ENCODE assay signal across 8 cellular contexts in genomic region chr11:6611092-6612007, GRCh38. TPM values are rescaled to one million over a fixed set of nuclear protein-coding genes. Genes with fewer than 3 reads are reported as not detected.
DNase-seq lines count a peak whose midpoint lies in the region; ATAC-seq, FAIRE-seq and TF ChIP-seq lines count a peak whose summit lies in the region.

No MANE protein-coding gene starts in this region.

- DNase-seq in NCI-H1694 treated with DMSO at 0.1 percent for 48 hours (lab: John Stamatoyannopoulos, UW) (peak; percentile 2), NCI-H1694 (lab: John Stamatoyannopoulos, UW) (no peak), RWPE1 (ENCODE audit: low spot score) (no peak), cerebellum (ENCODE audit: low spot score) (peak; percentile 24), HepG2 (ENCODE audit: low spot score) (no peak), suprapubic skin (ENCODE audit: low spot score in 2 of 2) (peak in 1 of 2 donors; percentile 82), COR-L47 (lab: John Stamatoyannopoulos, UW) (no peak)

- no peak overlapping the region for H2AFZ ChIP-seq in HepG2 (ENCODE audit: low read length)

- in situ Hi-C loops in HepG2 (cut with HindIII; ENCODE audit: extremely low pct_ligation_motif_present, low pct_unique_long_range_greater_than_20kb): no loop called here

- FAIRE-seq in HepG2 (lab: Jason Lieb, UNC): no peak

- TF ChIP-seq EP300 in HepG2 (IDR thresholded peaks at IDR 0.05; ENCODE audit: low read depth in 2 of 2, low read length in 2 of 2): no peak
- TF ChIP-seq EP300 in HepG2 (CRISPR knock-in tag; IDR thresholded peaks at IDR 0.05; ENCODE audit: borderline replicate concordance): no peak
- TF ChIP-seq EP300 in suprapubic skin (IDR thresholded peaks at IDR 0.05): no peak

- WGBS in HepG2 (ENCODE audit: low lambda C conversion rate): 52% methylated on average over 10 of the region's 45 CpGs
- 14% methylated on average over 31 of the region's 45 CpGs for WGBS in suprapubic skin

- no peak for TF ChIP-seq POLR2A in HepG2 (IDR thresholded peaks at IDR 0.05; ENCODE audit: insufficient read depth in 1 of 2, low read depth in 2 of 2, low read length in 2 of 2)
- no peak for TF ChIP-seq POLR2A in suprapubic skin (IDR thresholded peaks at IDR 0.05)

- CTCF ChIA-PET in RWPE1 (lab: Yijun Ruan, JAX): interaction anchor here (0.6 kb wide), 1 partner anchor 18 kb away, joined by 3 read pairs; no protein-coding TSS in a partner anchor
- CTCF ChIA-PET in HepG2 (lab: Yijun Ruan, JAX; ENCODE audit: low intra/inter-chr PET ratio, low total read pairs): no interaction called here

- no peaks in the 10 kb centered on the region for H3K9me3 ChIP-seq in HepG2 (ENCODE audit: low read length)
- no peaks in the 10 kb centered on the region for H3K9me3 ChIP-seq in suprapubic skin

- H3K27me3 ChIP-seq in HepG2 (ENCODE audit: control insufficient read depth in 1 of 2, insufficient read depth in 2 of 2, low read length in 2 of 2) (no peaks in the 10 kb centered on the region), suprapubic skin (no peaks in the 10 kb centered on the region)

- TF ChIP-seq CTCF in RWPE1 (conservative IDR thresholded peaks at IDR 0.05; ENCODE audit: low read depth) (no peak), HepG2 (CRISPR knock-in tag; IDR thresholded peaks at IDR 0.05) (no peak), suprapubic skin (IDR thresholded peaks at IDR 0.05) (no peak)

- no TSS peak for BruUV-seq in HepG2 (replicated peaks; lab: Mats Ljungman, UMichigan)

- peaks cover 16% of the 10 kb centered on the region for H3K79me2 ChIP-seq in HepG2 (ENCODE audit: insufficient read depth, low read length)

- peak overlapping the region; percentile 81 to 93 (median 86) for H3K4me3 ChIP-seq in HepG2 (replicated peaks in 1 of 3; ENCODE audit: insufficient read depth in 1 of 3, low read depth in 2 of 3, low read length in 3 of 3)
- peak overlapping the region; percentile 72 for H3K4me3 ChIP-seq in suprapubic skin

- POLR2A ChIA-PET in RWPE1 (lab: Yijun Ruan, JAX; ENCODE audit: low non-redundant PET) (interaction anchor here (0.6 to 1.0 kb wide), 2 partner anchors 9 to 989 kb away, joined by 4 read pairs; no protein-coding TSS in a partner anchor), HepG2 (lab: Yijun Ruan, JAX) (interaction anchor here (0.6 to 3.1 kb wide), 9 partner anchors 7 to 221 kb away, joined by 3 to 24 read pairs (median 4); partner anchors contain the start of genes ARFIP2, ILK, MRPL17 and RRP8)

- H3K27ac ChIP-seq in RWPE1: peak overlapping the region; percentile 99
- H3K27ac ChIP-seq in HepG2 (ENCODE audit: extremely low read length, insufficient read depth, low read length): peak overlapping the region; percentile 62
- H3K27ac ChIP-seq in suprapubic skin: peak overlapping the region; percentile 97

- H3K4me1 ChIP-seq in HepG2 (ENCODE audit: insufficient read depth, low read length) (peaks cover 44% of the 10 kb centered on the region), suprapubic skin (peaks cover 46% of the 10 kb centered on the region)

- no peak for TF ChIP-seq RAD21 in HepG2 (CRISPR knock-in tag; IDR thresholded peaks at IDR 0.05)

- no peaks in the 10 kb centered on the region for H4K20me1 ChIP-seq in HepG2 (ENCODE audit: insufficient read depth, low read length)

- peak overlapping the region; percentile 96 for H3K9ac ChIP-seq in HepG2 (ENCODE audit: insufficient read depth, low read depth, low read length)

- ATAC-seq in HG02852 (IDR thresholded peaks at IDR 0.05; ENCODE audit: unreplicated experiment): peak; percentile 10
- peak; percentile 4 for ATAC-seq in HepG2

- intact Hi-C loops in HepG2 (cut with micrococcal nuclease; ENCODE audit: unreplicated experiment): loop anchor here (1.0 to 5.0 kb wide), 2 partner anchors 72 to 129 kb away; partner anchors contain the start of genes ARFIP2, MRPL17 and TIMM10B

- H3K36me3 ChIP-seq in HepG2 (replicated peaks in 1 of 2; ENCODE audit: control insufficient read depth in 1 of 2, insufficient read depth in 2 of 2, low read length in 2 of 2) (peaks cover 24 to 52% of the 10 kb centered on the region in 2 experiments), suprapubic skin (peaks cover 41% of the 10 kb centered on the region)

- H3K4me2 ChIP-seq in HepG2 (ENCODE audit: low read depth, low read length): peak overlapping the region; percentile 96

RNA-seq across cellular contexts. Expression of gene TAF10, which starts 0.7 kb away (rescaled TPM):
- total RNA-seq in cerebellum: 11.3 TPM
- 51.0 and 71.3 TPM in 2 replicates for total RNA-seq in HepG2 (2016; rRNA removed; fragmentation: Illumina TruSeq; extraction: Trizol)
- total RNA-seq in HepG2 (2016; cell fraction: cytosol; rRNA removed; fragmentation: Illumina TruSeq; extraction: Trizol; ENCODE audit: low read depth): 280 and 312 TPM in 2 replicates
- 37.8 and 65.8 TPM in 2 replicates for total RNA-seq in HepG2 (2016; cell fraction: insoluble cytoplasmic fraction; rRNA removed; fragmentation: Illumina TruSeq; extraction: Trizol)
- 172 and 203 TPM in 2 replicates for total RNA-seq in HepG2 (2016; cell fraction: membrane; rRNA removed; fragmentation: Illumina TruSeq; extraction: Trizol)
- total RNA-seq in HepG2 (2016; cell fraction: nucleus; rRNA removed; fragmentation: Illumina TruSeq; extraction: Trizol): 23.9 and 34.5 TPM in 2 replicates
- 134 and 142 TPM in 2 replicates for polyA plus RNA-seq in HepG2 (2011; rRNA removed)
- 64.4 and 94.2 TPM in 2 replicates for polyA plus RNA-seq in HepG2 (2011; cell fraction: cytosol; rRNA removed)
- polyA plus RNA-seq in HepG2 (2011; cell fraction: nucleus; rRNA removed): 76.4 and 83.1 TPM in 2 replicates
- polyA plus RNA-seq in HepG2 (2012): 79.6 and 103 TPM in 2 replicates
- polyA plus RNA-seq in HepG2 (2016; cell fraction: cytosol; fragmentation: Illumina TruSeq; extraction: Trizol; ENCODE audit: low read depth): 614 TPM in 2 replicates
- polyA plus RNA-seq in HepG2 (2016; cell fraction: insoluble cytoplasmic fraction; fragmentation: Illumina TruSeq; extraction: Trizol; ENCODE audit: low read depth): 76.0 and 96.8 TPM in 2 replicates
- polyA plus RNA-seq in HepG2 (2016; cell fraction: membrane; fragmentation: Illumina TruSeq; extraction: Trizol; ENCODE audit: low read depth): 335 TPM in 2 replicates
- 91.8 and 94.6 TPM in 2 replicates for polyA plus RNA-seq in HepG2 (2016; cell fraction: nucleus; fragmentation: Illumina TruSeq; extraction: Trizol; ENCODE audit: insufficient read depth, low read depth)
- 60.8 and 157 TPM in 2 replicates for polyA minus RNA-seq in HepG2 (2011; rRNA and poly(A)+ RNA removed; ENCODE audit: low replicate concordance)
- 21.5 and 21.7 TPM in 2 replicates for polyA minus RNA-seq in HepG2 (2011; cell fraction: cytosol; rRNA and poly(A)+ RNA removed)
- polyA minus RNA-seq in HepG2 (2011; cell fraction: nucleus; rRNA and poly(A)+ RNA removed): 13.3 and 17.4 TPM in 2 replicates
- 10 to 100 TPM; 24.1 to 54.5 (median 40.1) TPM for total RNA-seq in suprapubic skin

RNA-seq across cellular contexts. Expression of gene ILK, which starts 7.8 kb away (rescaled TPM):
- total RNA-seq in cerebellum (45.5 TPM), HepG2 (2016; rRNA removed; fragmentation: Illumina TruSeq; extraction: Trizol) (70.3 and 78.1 TPM in 2 replicates), suprapubic skin (10 to 100 TPM; 59.8 to 83.8 (median 71.5) TPM)
- total RNA-seq in HepG2 (2016; cell fraction: cytosol; rRNA removed; fragmentation: Illumina TruSeq; extraction: Trizol; ENCODE audit: low read depth): 16.4 and 17.1 TPM in 2 replicates
- total RNA-seq in HepG2 (2016; cell fraction: insoluble cytoplasmic fraction; rRNA removed; fragmentation: Illumina TruSeq; extraction: Trizol): 76.3 and 78.2 TPM in 2 replicates
- 27.7 and 34.3 TPM in 2 replicates for total RNA-seq in HepG2 (2016; cell fraction: membrane; rRNA removed; fragmentation: Illumina TruSeq; extraction: Trizol)
- total RNA-seq in HepG2 (2016; cell fraction: nucleus; rRNA removed; fragmentation: Illumina TruSeq; extraction: Trizol): 37.1 and 41.4 TPM in 2 replicates
- 108 and 118 TPM in 2 replicates for polyA plus RNA-seq in HepG2 (2011; rRNA removed)
- polyA plus RNA-seq in HepG2 (2011; cell fraction: cytosol; rRNA removed): 111 and 115 TPM in 2 replicates
- polyA plus RNA-seq in HepG2 (2011; cell fraction: nucleus; rRNA removed): 123 and 126 TPM in 2 replicates
- 51.2 and 60.5 TPM in 2 replicates for polyA plus RNA-seq in HepG2 (2012)
- 21.0 and 21.5 TPM in 2 replicates for polyA plus RNA-seq in HepG2 (2016; cell fraction: cytosol; fragmentation: Illumina TruSeq; extraction: Trizol; ENCODE audit: low read depth)
- 73.1 and 87.0 TPM in 2 replicates for polyA plus RNA-seq in HepG2 (2016; cell fraction: insoluble cytoplasmic fraction; fragmentation: Illumina TruSeq; extraction: Trizol; ENCODE audit: low read depth)
- polyA plus RNA-seq in HepG2 (2016; cell fraction: membrane; fragmentation: Illumina TruSeq; extraction: Trizol; ENCODE audit: low read depth): 25.9 and 28.0 TPM in 2 replicates
- 62.8 and 70.6 TPM in 2 replicates for polyA plus RNA-seq in HepG2 (2016; cell fraction: nucleus; fragmentation: Illumina TruSeq; extraction: Trizol; ENCODE audit: insufficient read depth, low read depth)
- polyA minus RNA-seq in HepG2 (2011; rRNA and poly(A)+ RNA removed; ENCODE audit: low replicate concordance): 144 and 217 TPM in 2 replicates
- polyA minus RNA-seq in HepG2 (2011; cell fraction: cytosol; rRNA and poly(A)+ RNA removed): 53.4 and 54.9 TPM in 2 replicates
- polyA minus RNA-seq in HepG2 (2011; cell fraction: nucleus; rRNA and poly(A)+ RNA removed): 55.0 and 72.9 TPM in 2 replicates

RNA-seq across cellular contexts. Expression of gene TPP1, which starts 7.9 kb away (rescaled TPM):
- total RNA-seq in cerebellum (19.1 TPM), HepG2 (2016; rRNA removed; fragmentation: Illumina TruSeq; extraction: Trizol) (13.9 and 14.4 TPM in 2 replicates), suprapubic skin (100 to 1,000 TPM in 2 of 4 donors, 10 to 100 TPM in 2; 56.1 to 126 (median 81.9) TPM)
- 2.0 and 2.1 TPM in 2 replicates for total RNA-seq in HepG2 (2016; cell fraction: cytosol; rRNA removed; fragmentation: Illumina TruSeq; extraction: Trizol; ENCODE audit: low read depth)
- total RNA-seq in HepG2 (2016; cell fraction: insoluble cytoplasmic fraction; rRNA removed; fragmentation: Illumina TruSeq; extraction: Trizol): 12.7 and 19.0 TPM in 2 replicates
- 5.1 and 5.7 TPM in 2 replicates for total RNA-seq in HepG2 (2016; cell fraction: membrane; rRNA removed; fragmentation: Illumina TruSeq; extraction: Trizol)
- total RNA-seq in HepG2 (2016; cell fraction: nucleus; rRNA removed; fragmentation: Illumina TruSeq; extraction: Trizol): 44.6 and 53.2 TPM in 2 replicates
- 74.6 and 75.4 TPM in 2 replicates for polyA plus RNA-seq in HepG2 (2011; rRNA removed)
- 41.2 and 69.0 TPM in 2 replicates for polyA plus RNA-seq in HepG2 (2011; cell fraction: cytosol; rRNA removed)
- polyA plus RNA-seq in HepG2 (2011; cell fraction: nucleus; rRNA removed): 130 and 133 TPM in 2 replicates
- polyA plus RNA-seq in HepG2 (2012): 67.2 and 75.4 TPM in 2 replicates
- 3.2 and 3.3 TPM in 2 replicates for polyA plus RNA-seq in HepG2 (2016; cell fraction: cytosol; fragmentation: Illumina TruSeq; extraction: Trizol; ENCODE audit: low read depth)
- 19.2 and 28.8 TPM in 2 replicates for polyA plus RNA-seq in HepG2 (2016; cell fraction: insoluble cytoplasmic fraction; fragmentation: Illumina TruSeq; extraction: Trizol; ENCODE audit: low read depth)
- 6.8 and 8.7 TPM in 2 replicates for polyA plus RNA-seq in HepG2 (2016; cell fraction: membrane; fragmentation: Illumina TruSeq; extraction: Trizol; ENCODE audit: low read depth)
- polyA plus RNA-seq in HepG2 (2016; cell fraction: nucleus; fragmentation: Illumina TruSeq; extraction: Trizol; ENCODE audit: insufficient read depth, low read depth): 86.0 and 89.1 TPM in 2 replicates
- polyA minus RNA-seq in HepG2 (2011; rRNA and poly(A)+ RNA removed; ENCODE audit: low replicate concordance): 99.1 and 146 TPM in 2 replicates
- polyA minus RNA-seq in HepG2 (2011; cell fraction: cytosol; rRNA and poly(A)+ RNA removed): 64.9 and 85.0 TPM in 2 replicates
- 36.2 and 41.0 TPM in 2 replicates for polyA minus RNA-seq in HepG2 (2011; cell fraction: nucleus; rRNA and poly(A)+ RNA removed)

RNA-seq across cellular contexts. Expression of gene RRP8, which starts 7.9 kb away (rescaled TPM):
- total RNA-seq in cerebellum (16.9 TPM), HepG2 (2016; rRNA removed; fragmentation: Illumina TruSeq; extraction: Trizol) (21.6 and 29.1 TPM in 2 replicates), suprapubic skin (10 to 100 TPM; 15.9 to 33.6 (median 18.3) TPM)
- 3.8 and 5.1 TPM in 2 replicates for total RNA-seq in HepG2 (2016; cell fraction: cytosol; rRNA removed; fragmentation: Illumina TruSeq; extraction: Trizol; ENCODE audit: low read depth)
- 21.5 and 32.8 TPM in 2 replicates for total RNA-seq in HepG2 (2016; cell fraction: insoluble cytoplasmic fraction; rRNA removed; fragmentation: Illumina TruSeq; extraction: Trizol)
- 9.7 and 11.5 TPM in 2 replicates for total RNA-seq in HepG2 (2016; cell fraction: membrane; rRNA removed; fragmentation: Illumina TruSeq; extraction: Trizol)
- total RNA-seq in HepG2 (2016; cell fraction: nucleus; rRNA removed; fragmentation: Illumina TruSeq; extraction: Trizol): 16.4 and 20.2 TPM in 2 replicates
- polyA plus RNA-seq in HepG2 (2011; rRNA removed): 7.2 and 7.7 TPM in 2 replicates
- polyA plus RNA-seq in HepG2 (2011; cell fraction: cytosol; rRNA removed): 4.3 and 4.5 TPM in 2 replicates
- polyA plus RNA-seq in HepG2 (2011; cell fraction: nucleus; rRNA removed): 6.7 and 8.1 TPM in 2 replicates
- 9.2 and 11.7 TPM in 2 replicates for polyA plus RNA-seq in HepG2 (2012)
- polyA plus RNA-seq in HepG2 (2016; cell fraction: cytosol; fragmentation: Illumina TruSeq; extraction: Trizol; ENCODE audit: low read depth): 2.3 and 3.9 TPM in 2 replicates
- polyA plus RNA-seq in HepG2 (2016; cell fraction: insoluble cytoplasmic fraction; fragmentation: Illumina TruSeq; extraction: Trizol; ENCODE audit: low read depth): 25.8 and 25.9 TPM in 2 replicates
- 5.2 and 6.2 TPM in 2 replicates for polyA plus RNA-seq in HepG2 (2016; cell fraction: membrane; fragmentation: Illumina TruSeq; extraction: Trizol; ENCODE audit: low read depth)
- polyA plus RNA-seq in HepG2 (2016; cell fraction: nucleus; fragmentation: Illumina TruSeq; extraction: Trizol; ENCODE audit: insufficient read depth, low read depth): 17.3 and 18.4 TPM in 2 replicates
- polyA minus RNA-seq in HepG2 (2011; rRNA and poly(A)+ RNA removed; ENCODE audit: low replicate concordance): 9.9 and 22.6 TPM in 2 replicates
- polyA minus RNA-seq in HepG2 (2011; cell fraction: cytosol; rRNA and poly(A)+ RNA removed): 1.8 and 3.3 TPM in 2 replicates
- polyA minus RNA-seq in HepG2 (2011; cell fraction: nucleus; rRNA and poly(A)+ RNA removed): 19.1 and 22.3 TPM in 2 replicates

RNA-seq across cellular contexts. Expression of gene DCHS1, which starts 44.3 kb away (rescaled TPM):
- total RNA-seq in cerebellum: 62.2 TPM
- total RNA-seq in HepG2 (2016; rRNA removed; fragmentation: Illumina TruSeq; extraction: Trizol): under 0.01 TPM in 1 of 2 replicates, not detected in the other
- not detected in 2 replicates for total RNA-seq in HepG2 (2016; cell fraction: cytosol; rRNA removed; fragmentation: Illumina TruSeq; extraction: Trizol; ENCODE audit: low read depth)
- total RNA-seq in HepG2 (2016; cell fraction: insoluble cytoplasmic fraction; rRNA removed; fragmentation: Illumina TruSeq; extraction: Trizol): not detected in 2 replicates
- not detected in 2 replicates for total RNA-seq in HepG2 (2016; cell fraction: membrane; rRNA removed; fragmentation: Illumina TruSeq; extraction: Trizol)
- 0.06 TPM in 1 of 2 replicates, not detected in the other for total RNA-seq in HepG2 (2016; cell fraction: nucleus; rRNA removed; fragmentation: Illumina TruSeq; extraction: Trizol)
- polyA plus RNA-seq in HepG2 (2011; rRNA removed): 0.01 and 0.03 TPM in 2 replicates
- polyA plus RNA-seq in HepG2 (2011; cell fraction: cytosol; rRNA removed): 0.01 TPM in 2 replicates
- 0.08 and 0.12 TPM in 2 replicates for polyA plus RNA-seq in HepG2 (2011; cell fraction: nucleus; rRNA removed)
- polyA plus RNA-seq in HepG2 (2012): 0.03 and 0.09 TPM in 2 replicates
- not detected in 2 replicates for polyA plus RNA-seq in HepG2 (2016; cell fraction: cytosol; fragmentation: Illumina TruSeq; extraction: Trizol; ENCODE audit: low read depth)
- polyA plus RNA-seq in HepG2 (2016; cell fraction: insoluble cytoplasmic fraction; fragmentation: Illumina TruSeq; extraction: Trizol; ENCODE audit: low read depth): not detected in 2 replicates
- polyA plus RNA-seq in HepG2 (2016; cell fraction: membrane; fragmentation: Illumina TruSeq; extraction: Trizol; ENCODE audit: low read depth): not detected in 2 replicates
- not detected in 2 replicates for polyA plus RNA-seq in HepG2 (2016; cell fraction: nucleus; fragmentation: Illumina TruSeq; extraction: Trizol; ENCODE audit: insufficient read depth, low read depth)
- 0.07 and 0.16 TPM in 2 replicates for polyA minus RNA-seq in HepG2 (2011; rRNA and poly(A)+ RNA removed; ENCODE audit: low replicate concordance)
- polyA minus RNA-seq in HepG2 (2011; cell fraction: cytosol; rRNA and poly(A)+ RNA removed): 0.10 TPM in 1 of 2 replicates, not detected in the other
- 0.12 and 0.13 TPM in 2 replicates for polyA minus RNA-seq in HepG2 (2011; cell fraction: nucleus; rRNA and poly(A)+ RNA removed)
- 1 to 10 TPM; 3.9 to 9.0 (median 6.4) TPM for total RNA-seq in suprapubic skin

Comparison
In these comparisons a context has a peak if more than half of its experiments do, and no peak if none do; other contexts are left out.
1. DNase-seq: peak in NCI-H1694 treated with DMSO at 0.1 percent for 48 hours (single experiment) and cerebellum (single experiment); none in NCI-H1694 (single experiment), RWPE1 (single experiment), HepG2 (single experiment) and COR-L47 (single experiment).
2. Peak in every context shown above with its lines, with median percentiles within 50 percentile points of each other: H3K27ac ChIP-seq.